Comparison of ENCODE assay signal across 1 cellular context in genomic region chr3:142987080-142987700, GRCh38.
TF ChIP-seq lines count a peak whose summit lies in the region.

No MANE protein-coding gene starts in this region.

TF ChIP-seq in endothelial cell of umbilical vein, 7 proteins besides CTCF, POLR2A, EP300 and RAD21 (continued from another document):
- no peak for TF ChIP-seq GATA2 (IDR thresholded peaks at IDR 0.05; ENCODE audit: insufficient read depth, insufficient read length, low read depth, low read length)
- TF ChIP-seq FOS (IDR thresholded peaks at IDR 0.05; ENCODE audit: borderline replicate concordance, insufficient read depth, low read length), result no peak
- no peak for TF ChIP-seq EZH2 (IDR thresholded peaks at IDR 0.05; ENCODE audit: borderline replicate concordance, low read depth, low read length, severe bottlenecking)
